Comparison of ENCODE assay signal across 16 cellular contexts in genomic region chr12:62106547-62107175, GRCh38.
"Had no signal": no experiment of that assay in that cellular context is flagged by ENCODE, and none has a peak within 500 bp of the region (broad histone marks: within the 10 kb centered on the region; RNA-seq: fewer than 3 reads in every experiment).

No MANE protein-coding gene starts in this region.

- H3K4me3 ChIP-seq: gastrocnemius medialis, tibial artery, vagina had no signal

- H3K36me3 Mint-ChIP-seq: stimulated activated naive B cell treated with anti-CD40 and anti-IgM and Interleukin-4, amounts not matched to agents 10 μg/mL and 1 μg/mL and 100 μg/mL, for 72 hours had no signal

- ATAC-seq: activated T-helper 17 cell treated with anti-CD3 and anti-CD28 coated beads, Interleukin-2, amount 50 U/mL, for 72 hours; gastrocnemius medialis; left ventricle myocardium superior; stimulated activated naive B cell treated with anti-CD40 and anti-IgM and Interleukin-4, amounts not matched to agents 10 μg/mL and 1 μg/mL and 100 μg/mL, for 72 hours had no signal

- H3K4me3 Mint-ChIP-seq: activated T-helper 17 cell treated with anti-CD3 and anti-CD28 coated beads, Interleukin-2, amount 50 U/mL, for 72 hours; stimulated activated naive B cell treated with anti-CD40 and anti-IgM and Interleukin-4, amounts not matched to agents 10 μg/mL and 1 μg/mL and 100 μg/mL, for 72 hours had no signal

- H3K36me3 ChIP-seq: breast epithelium, gastrocnemius medialis, tibial artery, vagina had no signal

- H3K27me3 Mint-ChIP-seq: activated T-helper 17 cell treated with anti-CD3 and anti-CD28 coated beads, Interleukin-2, amount 50 U/mL, for 72 hours; stimulated activated naive B cell treated with anti-CD40 and anti-IgM and Interleukin-4, amounts not matched to agents 10 μg/mL and 1 μg/mL and 100 μg/mL, for 72 hours had no signal

- H3K27me3 ChIP-seq: breast epithelium, gastrocnemius medialis, tibial artery, vagina had no signal

- H3K4me1 Mint-ChIP-seq: activated T-helper 17 cell treated with anti-CD3 and anti-CD28 coated beads, Interleukin-2, amount 50 U/mL, for 72 hours had no signal

- H3K79me2 ChIP-seq: parathyroid adenoma had no signal

- DNase-seq: activated CD4-positive, alpha-beta T cell treated with anti-CD3 and anti-CD28 coated beads, Interleukin-2, amount 50 U/mL, for 4 hours; activated CD4-positive, CD25-positive, alpha-beta regulatory T cell treated with anti-CD3 and anti-CD28 coated beads, Interleukin-2, amount 50 U/mL, for 72 hours; activated naive CD4-positive, alpha-beta T cell treated with Interleukin-2 at 50 U/mL for 16 hours; activated T-cell treated with anti-CD3 and anti-CD28 coated beads for 4 hours; anterior cingulate cortex; cerebellar nuclear complex; gastrocnemius medialis; kidney glomerular epithelial cell; left ventricle myocardium superior; stimulated activated CD4-positive, alpha-beta T cell treated with anti-CD3 and anti-CD28 coated beads, Interleukin-2, amount 100 ng/mL, for 48 hours; stimulated activated naive B cell treated with anti-CD40 and anti-IgM and Interleukin-4, amounts not matched to agents 10 μg/mL and 1 μg/mL and 100 μg/mL, for 72 hours; tibial artery had no signal

- H3K9me3 Mint-ChIP-seq: activated T-helper 17 cell treated with anti-CD3 and anti-CD28 coated beads, Interleukin-2, amount 50 U/mL, for 72 hours had no signal

- H3K27ac ChIP-seq: breast epithelium, gastrocnemius medialis, parathyroid adenoma, tibial artery, vagina had no signal

- H3K9ac ChIP-seq: parathyroid adenoma had no signal

- H3K9me3 ChIP-seq: breast epithelium, gastrocnemius medialis, vagina had no signal

- H3K27ac Mint-ChIP-seq: activated T-helper 17 cell treated with anti-CD3 and anti-CD28 coated beads, Interleukin-2, amount 50 U/mL, for 72 hours; stimulated activated naive B cell treated with anti-CD40 and anti-IgM and Interleukin-4, amounts not matched to agents 10 μg/mL and 1 μg/mL and 100 μg/mL, for 72 hours had no signal

- H2AFZ ChIP-seq: parathyroid adenoma had no signal

- H3K4me1 ChIP-seq: breast epithelium, gastrocnemius medialis, parathyroid adenoma, vagina had no signal
